13 cellular contexts compared by ENCODE assay signal in genomic region chr3:72171946-72172345, GRCh38.
A peak's percentile ranks its signal among the peaks of the same experiment; 100 is the strongest.
DNase-seq lines count a peak whose midpoint lies in the region; ATAC-seq and TF ChIP-seq lines count a peak whose summit lies in the region.
"Had no signal": no experiment of that assay in that cellular context is flagged by ENCODE, and none has a peak within 500 bp of the region (broad histone marks: within the 10 kb centered on the region; RNA-seq: fewer than 3 reads in every experiment).

No MANE protein-coding gene starts in this region.

- H3K4me3 ChIP-seq in AG04450 (ENCODE audit: low read depth, low read length) = no peak overlapping the region

- H3K27ac ChIP-seq in AG04450 (ENCODE audit: low read depth, low read length) (peak overlapping the region; percentile 11), caudate nucleus (ENCODE audit: low read depth, low read length) (peak overlapping the region; percentile 95)
- H3K27ac ChIP-seq: HL-60 had no signal

- CTCF ChIA-PET in AG04450 (lab: Charles Lee) = no interaction called here

- peaks cover 28% of the 10 kb centered on the region for H3K27me3 ChIP-seq in AG04450 (ENCODE audit: control insufficient read depth, insufficient read depth, low read length)

- intact Hi-C loops in left ventricle myocardium superior (cut with micrococcal nuclease) = no loop called here

- ATAC-seq in left ventricle myocardium superior = peak; percentile 81

- POLR2A ChIA-PET in AG04450 (lab: Yijun Ruan, JAX) = no interaction called here

- in situ Hi-C loops in KBM-7 (cut with MboI; ENCODE audit: low pct_unique_long_range_greater_than_20kb, low sequenced_read_pairs) = no loop called here

- TF ChIP-seq CTCF in AG04450 (IDR thresholded peaks at IDR 0.05; ENCODE audit: low read depth, low read length) = no peak
- TF ChIP-seq CTCF in GM20000 (IDR thresholded peaks at IDR 0.05; ENCODE audit: extremely low read depth, missing control alignments) = no peak

- H3K9me3 ChIP-seq in AG04450 (ENCODE audit: control insufficient read depth, insufficient read depth, low read length) = no peaks in the 10 kb centered on the region

- DNase-seq in AG04450 (ENCODE audit: low read depth, low spot score) (no peak), caudate nucleus (lab: John Stamatoyannopoulos, UW) (peak in 43 of 61 donors; percentile 9 to 82 (median 52)), left ventricle myocardium superior (peak; percentile 55), putamen (ENCODE audit: low spot score) (peak; percentile 70), GM20000 (ENCODE audit: low spot score) (no peak), KBM-7 (no peak)
- DNase-seq in stimulated activated naive CD4-positive, alpha-beta T cell (lab: John Stamatoyannopoulos, UW) = no peak
- DNase-seq in activated naive CD4-positive, alpha-beta T cell treated with anti-CD3 and anti-CD28 coated beads, Interleukin-2, amount 50 U/mL, for 16 hours = no peak
- DNase-seq: activated CD8-positive, alpha-beta T cell treated with anti-CD3 and anti-CD28 coated beads for 36 hours; immature natural killer cell; NCI-H1930; SIG-M5 had no signal

Comparison
In these comparisons a context has a peak if more than half of its experiments do, and no peak if none do; other contexts are left out.
1. DNase-seq: peak in caudate nucleus (43 of 61), left ventricle myocardium superior (single experiment) and putamen (single experiment); none in AG04450 (single experiment), stimulated activated naive CD4-positive, alpha-beta T cell (0 of 6), GM20000 (single experiment), activated naive CD4-positive, alpha-beta T cell treated with anti-CD3 and anti-CD28 coated beads, Interleukin-2, amount 50 U/mL, for 16 hours (single experiment) and KBM-7 (single experiment).